In genomic region chr9:125401317-125401716, GRCh38 we compare ENCODE assay signal across 16 cellular contexts.
"Had no signal": no experiment of that assay in that cellular context is flagged by ENCODE, and none has a peak within 500 bp of the region (broad histone marks: within the 10 kb centered on the region; RNA-seq: fewer than 3 reads in every experiment).

No MANE protein-coding gene starts in this region.

- H3K4me3 ChIP-seq: mucosa of descending colon, prostate gland, right atrium auricular region, thyroid gland had no signal

- ATAC-seq: activated CD4-positive, alpha-beta T cell treated with anti-CD3 and anti-CD28 coated beads for 36 hours; esophagus mucosa; left ventricle myocardium superior; mucosa of descending colon had no signal

- DNase-seq: activated CD4-positive, alpha-beta T cell treated with anti-CD3 and anti-CD28 coated beads for 36 hours; activated CD4-positive, alpha-beta T cell treated with anti-CD3 and anti-CD28 coated beads, Interleukin-2, amount 50 U/mL, for 48 hours; activated gamma-delta T cell treated with Interleukin-2 at 50 U/mL for 16 hours; activated T-cell treated with anti-CD3 and anti-CD28 coated beads for 4 hours; amniotic stem cell; effector CD4-positive, alpha-beta T cell; left ventricle myocardium superior; mesenchymal stem cell; mucosa of descending colon; naive B cell; stimulated activated CD4-positive, alpha-beta T cell treated with anti-CD3 and anti-CD28 coated beads, Interleukin-2, amount 100 ng/mL, for 24 hours; stimulated activated naive CD4-positive, alpha-beta T cell treated with Interleukin-2 at 50 U/mL for 16 hours; thyroid gland had no signal
